In genomic region chr17:28726912-28727726, GRCh38 we compare ENCODE assay signal across 1 cellular context.
TF ChIP-seq lines count a peak whose summit lies in the region.

No MANE protein-coding gene starts in this region.

TF ChIP-seq in HepG2, 621 proteins besides CTCF, POLR2A, EP300 and RAD21 (continued from another document and continues in another):
- TF ChIP-seq HMGXB3 (CRISPR knock-in tag; IDR thresholded peaks at IDR 0.05; ENCODE audit: borderline replicate concordance) (no peak), ZHX2 (IDR thresholded peaks at IDR 0.05; ENCODE audit: low read depth) (no peak), ZHX2 (CRISPR knock-in tag; IDR thresholded peaks at IDR 0.05; ENCODE audit: borderline replicate concordance) (no peak; the same call in 1 of the 2 replicates), ZFP37 (CRISPR knock-in tag; IDR thresholded peaks at IDR 0.05; ENCODE audit: borderline replicate concordance) (peak; percentile 63; the same call in 1 of the 2 replicates), ZNF503 (CRISPR knock-in tag; IDR thresholded peaks at IDR 0.05) (peak; percentile 63; the same call in 1 of the 2 replicates), ZNF30 (CRISPR knock-in tag; IDR thresholded peaks at IDR 0.05) (no peak), NFATC3 (CRISPR knock-in tag; IDR thresholded peaks at IDR 0.05) (no peak), GLI4 (CRISPR knock-in tag; IDR thresholded peaks at IDR 0.05; ENCODE audit: borderline replicate concordance) (no peak), BORCS8-MEF2B (CRISPR knock-in tag; IDR thresholded peaks at IDR 0.05) (no peak), ZNF138 (CRISPR knock-in tag; IDR thresholded peaks at IDR 0.05; ENCODE audit: low read depth) (no peak), HNRNPLL (IDR thresholded peaks at IDR 0.05; ENCODE audit: low read depth, low read length, poor library complexity, severe bottlenecking) (no peak), FOXA3 (CRISPR knock-in tag; IDR thresholded peaks at IDR 0.05) (no peak), ZKSCAN8 (CRISPR knock-in tag; IDR thresholded peaks at IDR 0.05; ENCODE audit: borderline replicate concordance) (peak; percentile 52; the same call in 1 of the 2 replicates), ZNF576 (CRISPR knock-in tag; IDR thresholded peaks at IDR 0.05) (no peak), HMG20B (CRISPR knock-in tag; conservative IDR thresholded peaks at IDR 0.05) (no peak), RBM22 (optimal IDR thresholded peaks at IDR 0.05; ENCODE audit: low read length) (no peak), ZBTB39 (CRISPR knock-in tag; IDR thresholded peaks at IDR 0.05) (no peak), ZNF343 (CRISPR knock-in tag; IDR thresholded peaks at IDR 0.05) (0 out of 2 replicates have a peak, but pooled peaks have one; percentile 66), STAG1 (CRISPR knock-in tag; IDR thresholded peaks at IDR 0.05) (peak; percentile 95), ZGPAT (CRISPR knock-in tag; IDR thresholded peaks at IDR 0.05) (peak; percentile 76), NFE2L2 (IDR thresholded peaks at IDR 0.05; ENCODE audit: low read length) (no peak), DZIP1 (CRISPR knock-in tag; IDR thresholded peaks at IDR 0.05) (0 out of 2 replicates have a peak, but pooled peaks have one; percentile 40), PPARG (CRISPR knock-in tag; conservative IDR thresholded peaks at IDR 0.05) (peak; percentile 58; the same call in 1 of the 2 replicates), ZNF878 (CRISPR knock-in tag; IDR thresholded peaks at IDR 0.05) (no peak), PRMT3 (CRISPR knock-in tag; IDR thresholded peaks at IDR 0.05; ENCODE audit: borderline replicate concordance, low read depth) (no peak; the same call in 1 of the 2 replicates), ZBTB38 (CRISPR knock-in tag; IDR thresholded peaks at IDR 0.05) (peak; percentile 63; the same call in 1 of the 2 replicates), ZNF7 (CRISPR knock-in tag; IDR thresholded peaks at IDR 0.05) (no peak), ZNF646 (CRISPR knock-in tag; IDR thresholded peaks at IDR 0.05) (no peak)
